In genomic region chr5:67379761-67380160, GRCh38 we compare ENCODE assay signal across 7 cellular contexts.
"Had no signal": no experiment of that assay in that cellular context is flagged by ENCODE, and none has a peak within 500 bp of the region (broad histone marks: within the 10 kb centered on the region; RNA-seq: fewer than 3 reads in every experiment).

No MANE protein-coding gene starts in this region.

- H3K4me3 ChIP-seq: GM23248, HAP-1 had no signal

- H3K27ac ChIP-seq: GM23248, HL-60 had no signal

- H3K36me3 ChIP-seq: HAP-1 had no signal

- H3K9me3 ChIP-seq: HAP-1 had no signal

- H2AFZ ChIP-seq: GM23248 had no signal

- H3K9ac ChIP-seq: GM23248 had no signal

- DNase-seq: GM23248, GOT3, H7, HFFc6, KBM-7 had no signal

- H3K4me1 ChIP-seq: HAP-1 had no signal
